Comparison of ENCODE assay signal across 1 cellular context in the genomic region with DNA sequence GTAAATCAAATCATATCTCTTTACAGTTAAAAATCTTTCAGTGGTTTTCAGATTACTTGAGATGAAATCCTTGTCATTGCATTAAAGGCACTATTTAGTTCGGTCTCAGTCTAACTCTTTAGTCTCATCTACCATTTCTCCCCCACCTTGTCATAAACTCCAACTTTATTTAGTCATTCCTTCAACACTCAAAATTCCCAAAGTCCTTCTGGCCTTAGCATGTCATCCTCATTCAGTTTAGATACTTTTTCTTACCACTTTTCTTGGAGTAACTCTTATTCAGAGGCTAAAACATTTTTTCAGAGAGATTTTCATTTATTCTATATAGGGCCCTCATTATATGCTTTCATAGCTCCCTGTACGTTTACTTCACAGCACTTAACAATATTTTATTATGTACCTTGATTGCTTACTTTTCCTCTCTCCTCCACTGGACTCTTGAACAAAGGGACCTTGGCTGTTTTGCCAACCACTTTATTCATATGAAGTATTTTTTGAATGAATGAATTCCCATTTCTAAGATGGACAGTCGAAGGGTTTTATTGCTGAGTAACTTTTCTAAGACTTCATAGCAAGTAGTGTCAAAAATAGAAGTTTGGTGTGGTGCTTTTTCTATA.
TF ChIP-seq lines count a peak whose summit lies in the region.

No MANE protein-coding gene starts in this region.

TF ChIP-seq in GM23338, 12 proteins besides CTCF, POLR2A, EP300 and RAD21:
- TF ChIP-seq STAT1 (IDR thresholded peaks at IDR 0.05; ENCODE audit: unreplicated experiment) (no peak), ZNF114 (CRISPR knock-in tag; IDR thresholded peaks at IDR 0.05) (no peak), CREB1 (CRISPR knock-in tag; IDR thresholded peaks at IDR 0.05; ENCODE audit: low read depth) (no peak), JUNB (IDR thresholded peaks at IDR 0.05; ENCODE audit: unreplicated experiment) (no peak)
- TF ChIP-seq, protein P1, sequence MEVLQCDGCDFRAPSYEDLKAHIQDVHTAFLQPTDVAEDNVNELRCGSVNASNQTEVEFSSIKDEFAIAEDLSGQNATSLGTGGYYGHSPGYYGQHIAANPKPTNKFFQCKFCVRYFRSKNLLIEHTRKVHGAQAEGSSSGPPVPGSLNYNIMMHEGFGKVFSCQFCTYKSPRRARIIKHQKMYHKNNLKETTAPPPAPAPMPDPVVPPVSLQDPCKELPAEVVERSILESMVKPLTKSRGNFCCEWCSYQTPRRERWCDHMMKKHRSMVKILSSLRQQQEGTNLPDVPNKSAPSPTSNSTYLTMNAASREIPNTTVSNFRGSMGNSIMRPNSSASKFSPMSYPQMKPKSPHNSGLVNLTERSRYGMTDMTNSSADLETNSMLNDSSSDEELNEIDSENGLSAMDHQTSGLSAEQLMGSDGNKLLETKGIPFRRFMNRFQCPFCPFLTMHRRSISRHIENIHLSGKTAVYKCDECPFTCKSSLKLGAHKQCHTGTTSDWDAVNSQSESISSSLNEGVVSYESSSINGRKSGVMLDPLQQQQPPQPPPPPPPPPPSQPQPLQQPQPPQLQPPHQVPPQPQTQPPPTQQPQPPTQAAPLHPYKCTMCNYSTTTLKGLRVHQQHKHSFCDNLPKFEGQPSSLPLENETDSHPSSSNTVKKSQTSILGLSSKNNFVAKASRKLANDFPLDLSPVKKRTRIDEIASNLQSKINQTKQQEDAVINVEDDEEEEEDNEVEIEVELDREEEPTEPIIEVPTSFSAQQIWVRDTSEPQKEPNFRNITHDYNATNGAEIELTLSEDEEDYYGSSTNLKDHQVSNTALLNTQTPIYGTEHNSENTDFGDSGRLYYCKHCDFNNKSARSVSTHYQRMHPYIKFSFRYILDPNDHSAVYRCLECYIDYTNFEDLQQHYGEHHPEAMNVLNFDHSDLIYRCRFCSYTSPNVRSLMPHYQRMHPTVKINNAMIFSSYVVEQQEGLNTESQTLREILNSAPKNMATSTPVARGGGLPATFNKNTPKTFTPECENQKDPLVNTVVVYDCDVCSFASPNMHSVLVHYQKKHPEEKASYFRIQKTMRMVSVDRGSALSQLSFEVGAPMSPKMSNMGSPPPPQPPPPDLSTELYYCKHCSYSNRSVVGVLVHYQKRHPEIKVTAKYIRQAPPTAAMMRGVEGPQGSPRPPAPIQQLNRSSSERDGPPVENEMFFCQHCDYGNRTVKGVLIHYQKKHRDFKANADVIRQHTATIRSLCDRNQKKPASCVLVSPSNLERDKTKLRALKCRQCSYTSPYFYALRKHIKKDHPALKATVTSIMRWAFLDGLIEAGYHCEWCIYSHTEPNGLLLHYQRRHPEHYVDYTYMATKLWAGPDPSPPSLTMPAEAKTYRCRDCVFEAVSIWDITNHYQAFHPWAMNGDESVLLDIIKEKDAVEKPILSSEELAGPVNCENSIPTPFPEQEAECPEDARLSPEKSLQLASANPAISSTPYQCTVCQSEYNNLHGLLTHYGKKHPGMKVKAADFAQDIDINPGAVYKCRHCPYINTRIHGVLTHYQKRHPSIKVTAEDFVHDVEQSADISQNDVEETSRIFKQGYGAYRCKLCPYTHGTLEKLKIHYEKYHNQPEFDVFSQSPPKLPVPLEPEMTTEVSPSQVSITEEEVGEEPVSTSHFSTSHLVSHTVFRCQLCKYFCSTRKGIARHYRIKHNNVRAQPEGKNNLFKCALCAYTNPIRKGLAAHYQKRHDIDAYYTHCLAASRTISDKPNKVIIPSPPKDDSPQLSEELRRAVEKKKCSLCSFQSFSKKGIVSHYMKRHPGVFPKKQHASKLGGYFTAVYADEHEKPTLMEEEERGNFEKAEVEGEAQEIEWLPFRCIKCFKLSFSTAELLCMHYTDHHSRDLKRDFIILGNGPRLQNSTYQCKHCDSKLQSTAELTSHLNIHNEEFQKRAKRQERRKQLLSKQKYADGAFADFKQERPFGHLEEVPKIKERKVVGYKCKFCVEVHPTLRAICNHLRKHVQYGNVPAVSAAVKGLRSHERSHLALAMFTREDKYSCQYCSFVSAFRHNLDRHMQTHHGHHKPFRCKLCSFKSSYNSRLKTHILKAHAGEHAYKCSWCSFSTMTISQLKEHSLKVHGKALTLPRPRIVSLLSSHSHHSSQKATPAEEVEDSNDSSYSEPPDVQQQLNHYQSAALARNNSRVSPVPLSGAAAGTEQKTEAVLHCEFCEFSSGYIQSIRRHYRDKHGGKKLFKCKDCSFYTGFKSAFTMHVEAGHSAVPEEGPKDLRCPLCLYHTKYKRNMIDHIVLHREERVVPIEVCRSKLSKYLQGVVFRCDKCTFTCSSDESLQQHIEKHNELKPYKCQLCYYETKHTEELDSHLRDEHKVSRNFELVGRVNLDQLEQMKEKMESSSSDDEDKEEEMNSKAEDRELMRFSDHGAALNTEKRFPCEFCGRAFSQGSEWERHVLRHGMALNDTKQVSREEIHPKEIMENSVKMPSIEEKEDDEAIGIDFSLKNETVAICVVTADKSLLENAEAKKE (CRISPR knock-in tag; IDR thresholded peaks at IDR 0.05): no peak
- TF ChIP-seq, protein P2, sequence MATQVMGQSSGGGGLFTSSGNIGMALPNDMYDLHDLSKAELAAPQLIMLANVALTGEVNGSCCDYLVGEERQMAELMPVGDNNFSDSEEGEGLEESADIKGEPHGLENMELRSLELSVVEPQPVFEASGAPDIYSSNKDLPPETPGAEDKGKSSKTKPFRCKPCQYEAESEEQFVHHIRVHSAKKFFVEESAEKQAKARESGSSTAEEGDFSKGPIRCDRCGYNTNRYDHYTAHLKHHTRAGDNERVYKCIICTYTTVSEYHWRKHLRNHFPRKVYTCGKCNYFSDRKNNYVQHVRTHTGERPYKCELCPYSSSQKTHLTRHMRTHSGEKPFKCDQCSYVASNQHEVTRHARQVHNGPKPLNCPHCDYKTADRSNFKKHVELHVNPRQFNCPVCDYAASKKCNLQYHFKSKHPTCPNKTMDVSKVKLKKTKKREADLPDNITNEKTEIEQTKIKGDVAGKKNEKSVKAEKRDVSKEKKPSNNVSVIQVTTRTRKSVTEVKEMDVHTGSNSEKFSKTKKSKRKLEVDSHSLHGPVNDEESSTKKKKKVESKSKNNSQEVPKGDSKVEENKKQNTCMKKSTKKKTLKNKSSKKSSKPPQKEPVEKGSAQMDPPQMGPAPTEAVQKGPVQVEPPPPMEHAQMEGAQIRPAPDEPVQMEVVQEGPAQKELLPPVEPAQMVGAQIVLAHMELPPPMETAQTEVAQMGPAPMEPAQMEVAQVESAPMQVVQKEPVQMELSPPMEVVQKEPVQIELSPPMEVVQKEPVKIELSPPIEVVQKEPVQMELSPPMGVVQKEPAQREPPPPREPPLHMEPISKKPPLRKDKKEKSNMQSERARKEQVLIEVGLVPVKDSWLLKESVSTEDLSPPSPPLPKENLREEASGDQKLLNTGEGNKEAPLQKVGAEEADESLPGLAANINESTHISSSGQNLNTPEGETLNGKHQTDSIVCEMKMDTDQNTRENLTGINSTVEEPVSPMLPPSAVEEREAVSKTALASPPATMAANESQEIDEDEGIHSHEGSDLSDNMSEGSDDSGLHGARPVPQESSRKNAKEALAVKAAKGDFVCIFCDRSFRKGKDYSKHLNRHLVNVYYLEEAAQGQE (IDR thresholded peaks at IDR 0.05; ENCODE audit: unreplicated experiment): no peak
